ENCODE assay signal across 20 cellular contexts in genomic region chr7:86999737-87000136, GRCh38. TPM values are rescaled to one million over a fixed set of nuclear protein-coding genes. Genes with fewer than 3 reads are reported as not detected.
DNase-seq lines count a peak whose midpoint lies in the region; ATAC-seq, FAIRE-seq and TF ChIP-seq lines count a peak whose summit lies in the region.
"Had no signal": no experiment of that assay in that cellular context is flagged by ENCODE, and none has a peak within 500 bp of the region (broad histone marks: within the 10 kb centered on the region; RNA-seq: fewer than 3 reads in every experiment).

No MANE protein-coding gene starts in this region.

- no peak for FAIRE-seq in astrocyte (lab: Jason Lieb, UNC)
- FAIRE-seq: G401.6 had no signal

- H3K27ac ChIP-seq in astrocyte (ENCODE audit: low read depth, low read length), result no peak overlapping the region
- peak overlapping the region; percentile 5 for H3K27ac ChIP-seq in temporal lobe (ENCODE audit: low read depth, low read length)
- H3K27ac ChIP-seq: 22Rv1, C4-2B had no signal

- H3K4me3 Mint-ChIP-seq in astrocyte (ENCODE audit: unreplicated experiment), result no peak overlapping the region

- no peaks in the 10 kb centered on the region for H3K27me3 Mint-ChIP-seq in astrocyte (ENCODE audit: low read depth, unreplicated experiment)

- H3K36me3 Mint-ChIP-seq in astrocyte (ENCODE audit: low read depth, unreplicated experiment), result no peaks in the 10 kb centered on the region

- H3K9ac ChIP-seq in astrocyte (ENCODE audit: low read length), result no peak overlapping the region
- no peak overlapping the region for H3K9ac ChIP-seq in endocrine pancreas (ENCODE audit: control insufficient read depth, insufficient read depth, low read length)

- H4K20me1 ChIP-seq in astrocyte (ENCODE audit: insufficient read depth, low read length), result no peaks in the 10 kb centered on the region

- H3K4me2 ChIP-seq in astrocyte (ENCODE audit: low read length), result no peak overlapping the region

- no peaks in the 10 kb centered on the region for H3K79me2 ChIP-seq in astrocyte (ENCODE audit: insufficient read depth, low read length)

- H2AFZ ChIP-seq in astrocyte (ENCODE audit: low read depth, low read length), result no peak overlapping the region

- H3K9me3 ChIP-seq in astrocyte (ENCODE audit: insufficient read depth, low read depth, low read length) (no peaks in the 10 kb centered on the region), endocrine pancreas (ENCODE audit: control insufficient read depth, low read length) (no peaks in the 10 kb centered on the region)

- no peaks in the 10 kb centered on the region for H3K9me3 Mint-ChIP-seq in astrocyte (ENCODE audit: unreplicated experiment)

- no peak for TF ChIP-seq CTCF in astrocyte (IDR thresholded peaks at IDR 0.05; ENCODE audit: insufficient read depth, low read depth, low read length)

- ATAC-seq in HG02610 (IDR thresholded peaks at IDR 0.05; ENCODE audit: unreplicated experiment), result no peak

- no peak overlapping the region for H3K4me3 ChIP-seq in astrocyte (ENCODE audit: insufficient read depth, low read depth, low read length)
- H3K4me3 ChIP-seq in endocrine pancreas (ENCODE audit: control insufficient read depth, insufficient read depth, low read length), result peak overlapping the region; percentile 29

- intact Hi-C loops in cardiac septum (cut with DNase I), result no loop called here

- H3K4me1 ChIP-seq in astrocyte (ENCODE audit: insufficient read depth, low read length) (peaks cover 20% of the 10 kb centered on the region), endocrine pancreas (ENCODE audit: control insufficient read depth, insufficient read depth, low read length) (peaks cover 10% of the 10 kb centered on the region)

- DNase-seq in DMS 273 (lab: John Stamatoyannopoulos, UW; ENCODE audit: unreplicated experiment), result peak; percentile 70
- DNase-seq in DMS 273 treated with DMSO at 0.1 percent for 48 hours (lab: John Stamatoyannopoulos, UW), result no peak
- DNase-seq in astrocyte (ENCODE audit: low read depth), result no peak
- DNase-seq in NCI-H82 treated with DMSO at 0.1 percent for 48 hours (lab: John Stamatoyannopoulos, UW; ENCODE audit: unreplicated experiment), result no peak
- no peak for DNase-seq in cardiac septum (ENCODE audit: low spot score)
- DNase-seq: AML-193, DND-41, HCEC 1CT, KBM-7, NCI-H1105, NCI-H2081 treated with DMSO at 0.1 percent for 48 hours, NCI-H510A, NCI-H774, SHP77 treated with DMSO at 0.1 percent for 48 hours had no signal

- no peaks in the 10 kb centered on the region for H3K36me3 ChIP-seq in astrocyte (ENCODE audit: insufficient read depth, low read length)
- H3K36me3 ChIP-seq in endocrine pancreas (ENCODE audit: control insufficient read depth, insufficient read depth, low read length), result no peaks in the 10 kb centered on the region

- peak overlapping the region; percentile 93 for H3K27ac Mint-ChIP-seq in astrocyte (ENCODE audit: unreplicated experiment)

- peaks cover 39% of the 10 kb centered on the region for H3K4me1 Mint-ChIP-seq in astrocyte (ENCODE audit: low read depth, unreplicated experiment)

- H3K27me3 ChIP-seq in astrocyte (ENCODE audit: insufficient read depth, low read length), result no peaks in the 10 kb centered on the region
- no peaks in the 10 kb centered on the region for H3K27me3 ChIP-seq in endocrine pancreas (ENCODE audit: control insufficient read depth, insufficient read depth, low read length)

RNA-seq across cellular contexts. Expression of gene ELAPOR2, which starts 59.7 kb away (rescaled TPM):
- total RNA-seq in astrocyte (23.9 and 25.2 TPM in 2 replicates), temporal lobe (22.4 TPM), cardiac septum (8.9 TPM)
